22 cellular contexts compared by ENCODE assay signal in the genomic region with DNA sequence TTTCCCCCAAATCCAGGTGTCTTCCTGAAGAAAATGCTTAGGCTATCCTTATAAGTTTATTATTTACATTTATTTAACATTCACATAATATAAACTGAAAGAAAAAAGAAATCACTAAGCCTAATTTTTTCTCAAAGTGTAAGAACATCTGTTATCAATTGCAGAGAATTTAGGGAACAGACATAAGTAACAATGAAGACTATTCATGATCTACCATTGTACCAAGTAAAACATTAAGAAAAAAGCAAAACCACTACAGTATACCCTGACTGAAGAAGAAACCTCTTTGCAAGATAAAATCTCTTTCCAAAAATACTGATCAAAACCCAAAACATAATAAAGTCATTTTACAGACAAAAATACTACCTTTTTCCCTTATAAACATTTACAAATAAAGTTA.
"Had no signal": no experiment of that assay in that cellular context is flagged by ENCODE, and none has a peak within 500 bp of the region (broad histone marks: within the 10 kb centered on the region; RNA-seq: fewer than 3 reads in every experiment).

No MANE protein-coding gene starts in this region.

- H3K27me3 Mint-ChIP-seq: activated B cell treated with CpG ODN at 0.5 μM for 24 hours; activated CD4-positive, alpha-beta T cell treated with anti-CD3 and anti-CD28 coated beads, Interleukin-2, amount 10 ng/mL, durations not matched to agents 24 days and 14 days; activated CD8-positive, alpha-beta memory T cell treated with anti-CD3 and anti-CD28 coated beads, Interleukin-2, amount 10 ng/mL, durations not matched to agents 7 days and 5 days; activated naive CD8-positive, alpha-beta T cell; activated T-helper 17 cell treated with anti-CD3 and anti-CD28 coated beads, Interleukin-2, amount 50 U/mL, for 72 hours; T-helper 17 cell had no signal

- H3K4me1 Mint-ChIP-seq: activated B cell treated with CpG ODN at 0.5 μM for 24 hours; activated T-helper 17 cell treated with anti-CD3 and anti-CD28 coated beads, Interleukin-2, amount 50 U/mL, for 72 hours had no signal

- H3K4me3 Mint-ChIP-seq: activated B cell treated with CpG ODN at 0.5 μM for 24 hours; activated CD4-positive, alpha-beta T cell treated with anti-CD3 and anti-CD28 coated beads, Interleukin-2, amount 10 ng/mL, durations not matched to agents 24 days and 14 days; activated CD8-positive, alpha-beta memory T cell treated with anti-CD3 and anti-CD28 coated beads, Interleukin-2, amount 10 ng/mL, durations not matched to agents 7 days and 5 days; activated naive CD4-positive, alpha-beta T cell treated with anti-CD3 and anti-CD28 coated beads for 36 hours; activated naive CD8-positive, alpha-beta T cell; activated T-helper 17 cell treated with anti-CD3 and anti-CD28 coated beads, Interleukin-2, amount 50 U/mL, for 72 hours had no signal

- H3K27ac Mint-ChIP-seq: activated B cell treated with CpG ODN at 0.5 μM for 24 hours; activated CD4-positive, alpha-beta T cell treated with anti-CD3 and anti-CD28 coated beads, Interleukin-2, amount 10 ng/mL, durations not matched to agents 24 days and 14 days; activated CD8-positive, alpha-beta memory T cell treated with anti-CD3 and anti-CD28 coated beads, Interleukin-2, amount 10 ng/mL, durations not matched to agents 7 days and 5 days; activated naive CD4-positive, alpha-beta T cell treated with anti-CD3 and anti-CD28 coated beads for 36 hours; activated naive CD8-positive, alpha-beta T cell; activated T-helper 17 cell treated with anti-CD3 and anti-CD28 coated beads, Interleukin-2, amount 50 U/mL, for 72 hours; T-helper 17 cell had no signal

- ATAC-seq: activated CD8-positive, alpha-beta memory T cell treated with anti-CD3 and anti-CD28 coated beads, Interleukin-2, amount 10 ng/mL, durations not matched to agents 7 days and 5 days; activated T-helper 17 cell treated with anti-CD3 and anti-CD28 coated beads, Interleukin-2, amount 50 U/mL, for 72 hours; Right ventricle myocardium inferior; T-helper 17 cell had no signal

- DNase-seq: activated B cell treated with CpG ODN at 0.5 μM for 24 hours; activated CD4-positive, alpha-beta T cell treated with anti-CD3 and anti-CD28 coated beads for 1 hour; activated CD4-positive, alpha-beta T cell treated with anti-CD3 and anti-CD28 coated beads, Interleukin-2, amount 50 U/mL, for 48 hours; activated CD8-positive, alpha-beta memory T cell treated with anti-CD3 and anti-CD28 coated beads, Interleukin-2, amount 10 ng/mL, durations not matched to agents 7 days and 5 days; activated gamma-delta T cell; activated naive CD4-positive, alpha-beta T cell treated with anti-CD3 and anti-CD28 coated beads for 36 hours; activated T-cell treated with anti-CD3 and anti-CD28 coated beads, Interleukin-2, amount 50 U/mL, for 48 hours; MM.1S; NCI-H1105; NCI-H1436; NCI-H1694 treated with DMSO at 0.1 percent for 48 hours; NCI-H2029 treated with DMSO at 0.1 percent for 48 hours; NCI-H345; NCI-H510A; NCI-H526 treated with DMSO at 0.1 percent for 48 hours; NCI-H82; T-helper 17 cell; T-helper 9 cell had no signal

- H3K9me3 Mint-ChIP-seq: activated B cell treated with CpG ODN at 0.5 μM for 24 hours; activated CD4-positive, alpha-beta T cell treated with anti-CD3 and anti-CD28 coated beads, Interleukin-2, amount 10 ng/mL, durations not matched to agents 24 days and 14 days; activated naive CD4-positive, alpha-beta T cell treated with anti-CD3 and anti-CD28 coated beads for 36 hours; activated T-helper 17 cell treated with anti-CD3 and anti-CD28 coated beads, Interleukin-2, amount 50 U/mL, for 72 hours had no signal
